14 cellular contexts compared by ENCODE assay signal in the genomic region with DNA sequence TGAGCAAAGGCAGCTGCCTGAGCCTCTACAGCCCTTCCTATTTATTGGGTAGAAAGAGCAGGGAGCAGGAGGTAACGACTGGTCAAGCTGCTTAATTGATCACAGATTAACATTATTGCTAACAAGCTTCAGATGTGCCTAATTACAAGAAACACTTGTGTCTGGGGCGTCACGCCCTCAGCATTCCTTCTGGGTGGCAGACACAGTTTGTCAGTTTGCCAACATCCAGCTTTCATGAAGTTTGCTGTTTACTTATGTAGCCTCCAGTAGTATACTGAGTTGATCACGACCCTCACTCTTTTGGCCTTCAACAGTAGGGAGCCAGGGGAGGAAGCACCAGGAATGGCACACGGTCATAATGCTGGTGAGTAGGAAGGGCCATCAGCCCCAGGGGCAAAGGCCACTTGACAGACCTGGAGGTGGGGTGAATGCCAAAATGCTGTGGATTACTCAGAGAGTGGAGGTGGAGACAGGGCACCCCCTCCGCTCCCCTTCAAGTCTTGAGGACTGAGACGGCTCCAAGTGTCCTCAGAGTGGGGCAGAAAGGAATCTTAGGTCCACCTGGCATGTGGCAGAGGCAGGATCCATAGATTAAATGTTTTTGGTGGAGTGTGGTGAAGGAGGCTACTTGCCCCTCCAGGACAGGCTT.
"Had no signal": no experiment of that assay in that cellular context is flagged by ENCODE, and none has a peak within 500 bp of the region (broad histone marks: within the 10 kb centered on the region; RNA-seq: fewer than 3 reads in every experiment).

No MANE protein-coding gene starts in this region.

- H3K4me3 ChIP-seq: cardiac muscle cell, gastrocnemius medialis, left ventricle myocardium inferior, ovary, spleen had no signal

- H3K4me1 Mint-ChIP-seq: endodermal cell; stimulated activated naive B cell treated with anti-CD40 and anti-IgM and Interleukin-4, amounts not matched to agents 10 μg/mL and 1 μg/mL and 100 μg/mL, for 72 hours had no signal

- H3K27ac ChIP-seq: cardiac muscle cell, gastrocnemius medialis, left ventricle myocardium inferior, ovary, spleen had no signal

- DNase-seq: gastrocnemius medialis had no signal

- H3K4me3 Mint-ChIP-seq: activated naive CD8-positive, alpha-beta T cell; endodermal cell; naive thymus-derived CD4-positive, alpha-beta T cell; stimulated activated naive B cell treated with anti-CD40 and anti-IgM and Interleukin-4, amounts not matched to agents 10 μg/mL and 1 μg/mL and 100 μg/mL, for 72 hours; T-helper 1 cell treated with Interleukin-12 subunit alpha and Interleukin-12 subunit beta and Interleukin-4 antibody, amounts not matched to agents 30 μg/mL and 1 μg/mL, for 36 hours had no signal

- H3K9me3 Mint-ChIP-seq: naive thymus-derived CD4-positive, alpha-beta T cell; T-helper 1 cell treated with Interleukin-12 subunit alpha and Interleukin-12 subunit beta and Interleukin-4 antibody, amounts not matched to agents 30 μg/mL and 1 μg/mL, for 36 hours had no signal

- H3K27me3 ChIP-seq: cardiac muscle cell, gastrocnemius medialis, ovary, spleen had no signal

- H3K4me1 ChIP-seq: gastrocnemius medialis, left ventricle myocardium inferior, spleen had no signal

- ATAC-seq: gastrocnemius medialis had no signal

- H3K9me3 ChIP-seq: gastrocnemius medialis, left ventricle myocardium inferior, ovary, spleen had no signal

- H3K27ac Mint-ChIP-seq: activated naive CD8-positive, alpha-beta T cell; endodermal cell; naive thymus-derived CD4-positive, alpha-beta T cell; stimulated activated naive B cell treated with anti-CD40 and anti-IgM and Interleukin-4, amounts not matched to agents 10 μg/mL and 1 μg/mL and 100 μg/mL, for 72 hours; T-helper 1 cell treated with Interleukin-12 subunit alpha and Interleukin-12 subunit beta and Interleukin-4 antibody, amounts not matched to agents 30 μg/mL and 1 μg/mL, for 36 hours had no signal

- H3K27me3 Mint-ChIP-seq: activated naive CD8-positive, alpha-beta T cell; naive thymus-derived CD4-positive, alpha-beta T cell; stimulated activated naive B cell treated with anti-CD40 and anti-IgM and Interleukin-4, amounts not matched to agents 10 μg/mL and 1 μg/mL and 100 μg/mL, for 72 hours had no signal

- FAIRE-seq: colon, kidney, TTC549, urothelium cell line had no signal

- H3K36me3 ChIP-seq: ovary had no signal
